14 cellular contexts compared by ENCODE assay signal in genomic region chr6:14655201-14655988, GRCh38.
DNase-seq lines count a peak whose midpoint lies in the region; ATAC-seq and TF ChIP-seq lines count a peak whose summit lies in the region.
"Had no signal": no experiment of that assay in that cellular context is flagged by ENCODE, and none has a peak within 500 bp of the region (broad histone marks: within the 10 kb centered on the region; RNA-seq: fewer than 3 reads in every experiment).

No MANE protein-coding gene starts in this region.

- H3K27me3 Mint-ChIP-seq in T-helper 1 cell treated with Interleukin-12 subunit alpha and Interleukin-12 subunit beta and Interleukin-4 antibody, amounts not matched to agents 30 μg/mL and 1 μg/mL, for 36 hours (ENCODE audit: low read depth), result peaks cover 66% of the 10 kb centered on the region
- H3K27me3 Mint-ChIP-seq in activated naive CD8-positive, alpha-beta T cell treated with anti-CD3 and anti-CD28 coated beads, Interleukin-2, amount 10 ng/mL, durations not matched to agents 7 days and 5 days, result no peaks in the 10 kb centered on the region

- no peaks in the 10 kb centered on the region for H4K20me1 ChIP-seq in Loucy (ENCODE audit: insufficient read depth, low read length, poor library complexity, severe bottlenecking)

- H3K27ac Mint-ChIP-seq in T-helper 1 cell treated with Interleukin-12 subunit alpha and Interleukin-12 subunit beta and Interleukin-4 antibody, amounts not matched to agents 30 μg/mL and 1 μg/mL, for 36 hours, result peak overlapping the region; percentile 21
- H3K27ac Mint-ChIP-seq in activated naive CD8-positive, alpha-beta T cell treated with anti-CD3 and anti-CD28 coated beads, Interleukin-2, amount 10 ng/mL, durations not matched to agents 7 days and 5 days, result peak overlapping the region; percentile 1

- H3K36me3 Mint-ChIP-seq in T-helper 1 cell treated with Interleukin-12 subunit alpha and Interleukin-12 subunit beta and Interleukin-4 antibody, amounts not matched to agents 30 μg/mL and 1 μg/mL, for 36 hours (ENCODE audit: low read depth), result no peaks in the 10 kb centered on the region
- H3K36me3 Mint-ChIP-seq in activated naive CD8-positive, alpha-beta T cell treated with anti-CD3 and anti-CD28 coated beads, Interleukin-2, amount 10 ng/mL, durations not matched to agents 7 days and 5 days, result peaks cover 4% of the 10 kb centered on the region

- H3K4me3 Mint-ChIP-seq in T-helper 1 cell treated with Interleukin-12 subunit alpha and Interleukin-12 subunit beta and Interleukin-4 antibody, amounts not matched to agents 30 μg/mL and 1 μg/mL, for 36 hours, result no peak overlapping the region
- H3K4me3 Mint-ChIP-seq in activated naive CD8-positive, alpha-beta T cell treated with anti-CD3 and anti-CD28 coated beads, Interleukin-2, amount 10 ng/mL, durations not matched to agents 7 days and 5 days, result no peak overlapping the region
- H3K4me3 Mint-ChIP-seq: activated T-cell treated with anti-CD3 and anti-CD28 coated beads, Interleukin-2, amount 50 U/mL, for 4 hours; neural crest cell had no signal

- no peaks in the 10 kb centered on the region for H3K36me3 ChIP-seq in Loucy (ENCODE audit: insufficient read depth, low read length)
- H3K36me3 ChIP-seq in parathyroid adenoma (ENCODE audit: control insufficient read depth, insufficient read depth, low read length), result no peaks in the 10 kb centered on the region
- H3K36me3 ChIP-seq: breast epithelium, heart left ventricle, tibial nerve had no signal

- no peak for ATAC-seq in activated naive CD8-positive, alpha-beta T cell treated with anti-CD3 and anti-CD28 coated beads, Interleukin-2, amount 10 ng/mL, durations not matched to agents 7 days and 5 days (ENCODE audit: low read depth)
- ATAC-seq in left colon, result no peak
- no peak for ATAC-seq in HG03175 (IDR thresholded peaks at IDR 0.05; ENCODE audit: unreplicated experiment)
- ATAC-seq: heart left ventricle had no signal

- H3K9me2 ChIP-seq in Loucy (replicated peaks; ENCODE audit: low read depth, low read length), result no peaks in the 10 kb centered on the region

- H3K79me2 ChIP-seq in Loucy (ENCODE audit: insufficient read depth, low read length) (no peaks in the 10 kb centered on the region), parathyroid adenoma (no peaks in the 10 kb centered on the region)

- H3K27ac ChIP-seq in parathyroid adenoma, result peak overlapping the region; percentile 71
- H3K27ac ChIP-seq: breast epithelium had no signal

- H3K9me3 ChIP-seq in Loucy (ENCODE audit: insufficient read depth, low read depth, low read length) (no peaks in the 10 kb centered on the region), parathyroid adenoma (ENCODE audit: control insufficient read depth, low read length) (no peaks in the 10 kb centered on the region)
- H3K9me3 ChIP-seq: breast epithelium, heart left ventricle, tibial nerve had no signal

- POLR2A ChIA-PET in activated naive CD8-positive, alpha-beta T cell treated with anti-CD3 and anti-CD28 coated beads, Interleukin-2, amount 10 ng/mL, durations not matched to agents 7 days and 5 days (lab: Charles Lee), result interaction anchor here (1.0 kb wide), 1 partner anchor 19 kb away, joined by 3 read pairs; no protein-coding TSS in a partner anchor

- peak overlapping the region; percentile 44 for H3K4me2 ChIP-seq in Loucy (ENCODE audit: low read depth, low read length, poor library complexity, severe bottlenecking)
- H3K4me2 ChIP-seq in parathyroid adenoma (ENCODE audit: low read length), result peak overlapping the region; percentile 64

- no peak for DNase-seq in T-helper 1 cell
- no peak for DNase-seq in activated naive CD8-positive, alpha-beta T cell treated with anti-CD3 and anti-CD28 coated beads, Interleukin-2, amount 10 ng/mL, durations not matched to agents 7 days and 5 days
- no peak for DNase-seq in NCI-H2171 treated with DMSO at 0.1 percent for 48 hours (lab: John Stamatoyannopoulos, UW)
- no peak for DNase-seq in left colon
- DNase-seq: activated T-cell treated with anti-CD3 and anti-CD28 coated beads, Interleukin-2, amount 50 U/mL, for 4 hours; heart left ventricle; NCI-H2227 treated with DMSO at 0.1 percent for 48 hours had no signal

- H3K9me3 Mint-ChIP-seq in T-helper 1 cell treated with Interleukin-12 subunit alpha and Interleukin-12 subunit beta and Interleukin-4 antibody, amounts not matched to agents 30 μg/mL and 1 μg/mL, for 36 hours, result peaks cover 4% of the 10 kb centered on the region
- peaks cover 3% of the 10 kb centered on the region for H3K9me3 Mint-ChIP-seq in activated naive CD8-positive, alpha-beta T cell treated with anti-CD3 and anti-CD28 coated beads, Interleukin-2, amount 10 ng/mL, durations not matched to agents 7 days and 5 days
- H3K9me3 Mint-ChIP-seq: activated T-cell treated with anti-CD3 and anti-CD28 coated beads, Interleukin-2, amount 50 U/mL, for 4 hours; neural crest cell had no signal

- H2AFZ ChIP-seq in Loucy (ENCODE audit: low read length) (peak overlapping the region; percentile 56; the same call in 1 of the 2 replicates), parathyroid adenoma (peak overlapping the region; percentile 31)

- intact Hi-C loops in left colon (cut with DNase I, micrococcal nuclease), result no loop called here

- H3K9ac ChIP-seq in Loucy (ENCODE audit: low read depth, low read length, poor library complexity, severe bottlenecking) (peak overlapping the region; percentile 55), parathyroid adenoma (no peak overlapping the region)

- H3K4me1 ChIP-seq in Loucy (ENCODE audit: insufficient read depth, low read length, poor library complexity, severe bottlenecking) (peaks cover 78% of the 10 kb centered on the region), parathyroid adenoma (peaks cover 57% of the 10 kb centered on the region)
- H3K4me1 ChIP-seq: breast epithelium had no signal

- no peaks in the 10 kb centered on the region for H3F3A ChIP-seq in Loucy (ENCODE audit: low read depth)

- H3K27me3 ChIP-seq in Loucy (ENCODE audit: insufficient read depth, low read length, poor library complexity, severe bottlenecking) (no peaks in the 10 kb centered on the region), parathyroid adenoma (ENCODE audit: control insufficient read depth, insufficient read depth, low read length) (no peaks in the 10 kb centered on the region)
- H3K27me3 ChIP-seq: breast epithelium, heart left ventricle, tibial nerve had no signal

- H3K4me3 ChIP-seq in Loucy (ENCODE audit: low read length, poor library complexity, severe bottlenecking) (peak overlapping the region; percentile 22), parathyroid adenoma (ENCODE audit: low read depth, low read length) (peak overlapping the region; percentile 23)
- H3K4me3 ChIP-seq: breast epithelium, tibial nerve had no signal

- H3K4me1 Mint-ChIP-seq in T-helper 1 cell treated with Interleukin-12 subunit alpha and Interleukin-12 subunit beta and Interleukin-4 antibody, amounts not matched to agents 30 μg/mL and 1 μg/mL, for 36 hours (ENCODE audit: low read depth), result peaks cover 25% of the 10 kb centered on the region
- peaks cover 20% of the 10 kb centered on the region for H3K4me1 Mint-ChIP-seq in activated naive CD8-positive, alpha-beta T cell treated with anti-CD3 and anti-CD28 coated beads, Interleukin-2, amount 10 ng/mL, durations not matched to agents 7 days and 5 days

- no peak for TF ChIP-seq CTCF in Loucy (conservative IDR thresholded peaks at IDR 0.05; ENCODE audit: low read length)
- no peak for TF ChIP-seq CTCF in parathyroid adenoma (IDR thresholded peaks at IDR 0.05)
